ENCODE assay signal across 15 cellular contexts in the genomic region with DNA sequence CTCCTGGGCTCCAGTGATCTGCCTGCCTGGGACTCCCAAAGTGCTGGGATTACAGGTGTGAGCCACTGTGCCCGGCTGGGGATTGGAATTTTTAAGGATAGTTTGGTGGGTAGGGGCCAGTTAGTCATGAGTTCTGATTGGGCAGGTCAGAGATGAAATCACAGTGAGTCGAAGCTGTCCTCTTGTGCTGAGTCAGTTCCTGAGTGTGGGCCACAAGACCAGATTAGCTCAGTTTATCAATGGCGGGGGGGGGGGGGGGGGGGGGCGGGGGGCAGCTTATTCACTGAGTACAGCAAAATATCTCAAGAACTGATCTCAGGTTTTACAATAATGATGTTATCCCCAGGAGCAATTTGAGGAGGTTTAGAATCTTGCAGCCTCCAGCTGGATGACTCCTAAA. TPM values are rescaled to one million over a fixed set of nuclear protein-coding genes. Genes with fewer than 3 reads are reported as not detected.
DNase-seq lines count a peak whose midpoint lies in the region; ATAC-seq, FAIRE-seq and TF ChIP-seq lines count a peak whose summit lies in the region.
"Had no signal": no experiment of that assay in that cellular context is flagged by ENCODE, and none has a peak within 500 bp of the region (broad histone marks: within the 10 kb centered on the region; RNA-seq: fewer than 3 reads in every experiment).

No MANE protein-coding gene starts in this region.

- no peaks in the 10 kb centered on the region for H3K36me3 ChIP-seq in bronchial epithelial cell (ENCODE audit: control insufficient read depth, insufficient read depth, low read length)
- H3K36me3 ChIP-seq in mesendoderm (ENCODE audit: control insufficient read depth, insufficient read depth, low read length): no peaks in the 10 kb centered on the region
- no peaks in the 10 kb centered on the region for H3K36me3 ChIP-seq in upper lobe of right lung

- H3K4me3 ChIP-seq in bronchial epithelial cell (ENCODE audit: low read depth, low read length): no peak overlapping the region
- no peak overlapping the region for H3K4me3 ChIP-seq in mesendoderm (ENCODE audit: low read length)
- H3K4me3 ChIP-seq in upper lobe of right lung: no peak overlapping the region

- peak; percentile 50 for DNase-seq in Daoy (ENCODE audit: low read depth)
- peak; percentile 83 for DNase-seq in NCI-H226
- peak; percentile 94 for DNase-seq in bronchial epithelial cell (ENCODE audit: low read depth)
- peak; percentile 74 for DNase-seq in mesendoderm
- DNase-seq in upper lobe of right lung: no peak
- no peak for DNase-seq in stimulated activated CD4-positive, alpha-beta T cell treated with anti-CD3 and anti-CD28 coated beads, Interleukin-15, amount 100 ng/mL, for 24 hours
- DNase-seq: activated CD4-positive, alpha-beta T cell treated with anti-CD3 and anti-CD28 coated beads, Interleukin-2, amount 50 U/mL, for 48 hours; activated naive CD4-positive, alpha-beta T cell treated with Interleukin-2 at 50 U/mL for 16 hours; AML-193; left cardiac atrium; NCI-H1092 had no signal

- no CpG with 5 or more reads among the region's 4 CpGs for WGBS in mesendoderm (ENCODE audit: extremely low coverage, insufficient coverage, low lambda C conversion rate)

- H3K79me1 ChIP-seq in mesendoderm (ENCODE audit: low read length): no peaks in the 10 kb centered on the region

- H3K23ac ChIP-seq in mesendoderm (ENCODE audit: low read length): no peak overlapping the region

- H3K9ac ChIP-seq in mesendoderm (ENCODE audit: low read length): no peak overlapping the region

- no peak overlapping the region for H2BK120ac ChIP-seq in mesendoderm (ENCODE audit: low read depth, low read length)

- no peak overlapping the region for H2AK5ac ChIP-seq in mesendoderm (ENCODE audit: low read length)

- no peak overlapping the region for H3K4me2 ChIP-seq in mesendoderm (ENCODE audit: low read length)

- H3K9me3 ChIP-seq in upper lobe of right lung: no peaks in the 10 kb centered on the region

- H3K4me1 ChIP-seq in mesendoderm (ENCODE audit: control insufficient read depth, low read depth, low read length) (no peaks in the 10 kb centered on the region), upper lobe of right lung (no peaks in the 10 kb centered on the region)

- TF ChIP-seq CTCF in bronchial epithelial cell (IDR thresholded peaks at IDR 0.05; ENCODE audit: insufficient read depth, low read length, severe bottlenecking) (no peak), upper lobe of right lung (IDR thresholded peaks at IDR 0.05) (no peak)

- no peak for ATAC-seq in GM18511 (IDR thresholded peaks at IDR 0.05; ENCODE audit: unreplicated experiment)
- ATAC-seq in GM19035 (IDR thresholded peaks at IDR 0.05; ENCODE audit: unreplicated experiment): no peak
- no peak for ATAC-seq in upper lobe of right lung

- intact Hi-C loops in upper lobe of right lung (cut with DNase I): no loop called here

- H4K8ac ChIP-seq in mesendoderm (ENCODE audit: low read depth, low read length): no peak overlapping the region

- H3K79me2 ChIP-seq in mesendoderm (ENCODE audit: control insufficient read depth, insufficient read depth, low read length): no peaks in the 10 kb centered on the region

- H3K27ac ChIP-seq in mesendoderm (ENCODE audit: low read depth, low read length): no peak overlapping the region
- no peak overlapping the region for H3K27ac ChIP-seq in upper lobe of right lung

- H2BK5ac ChIP-seq in mesendoderm (ENCODE audit: low read length): no peak overlapping the region

- FAIRE-seq in bronchial epithelial cell (lab: Jason Lieb, UNC): no peak

- no peak overlapping the region for H2BK15ac ChIP-seq in mesendoderm (replicated peaks; ENCODE audit: low read depth)

- no peak overlapping the region for H4K5ac ChIP-seq in mesendoderm (ENCODE audit: low read length)

- no peak overlapping the region for H3K4ac ChIP-seq in mesendoderm (ENCODE audit: low read depth, low read length)

- no peaks in the 10 kb centered on the region for H3K27me3 ChIP-seq in bronchial epithelial cell (ENCODE audit: control insufficient read depth, insufficient read depth, low read length)
- H3K27me3 ChIP-seq in mesendoderm (ENCODE audit: insufficient read depth, low read length, poor library complexity): no peaks in the 10 kb centered on the region
- no peaks in the 10 kb centered on the region for H3K27me3 ChIP-seq in upper lobe of right lung

- no peak overlapping the region for H3K56ac ChIP-seq in mesendoderm (ENCODE audit: low read length)

- H3K18ac ChIP-seq in mesendoderm (ENCODE audit: low read length): no peak overlapping the region

RNA-seq across cellular contexts. Expression of a gene that starts 11.6 kb away (rescaled TPM):
- total RNA-seq in Daoy (2014; rRNA removed; shearing (Covaris generic)): 5.4 and 14.3 TPM in 2 replicates
- total RNA-seq in bronchial epithelial cell (19.2 and 21.9 TPM in 2 replicates), upper lobe of right lung (33.9 TPM)
- polyA plus RNA-seq in mesendoderm (2013, experiment 1 of 2): 5.3 TPM
- polyA plus RNA-seq in mesendoderm (2013, experiment 2 of 2): 5.6 TPM

RNA-seq across cellular contexts. Expression of a gene that starts 59.5 kb away (rescaled TPM):
- total RNA-seq in Daoy (2014; rRNA removed; shearing (Covaris generic)): not detected in 2 replicates
- total RNA-seq in bronchial epithelial cell: not detected in 2 replicates
- 0.01 TPM for polyA plus RNA-seq in mesendoderm (2013, experiment 1 of 2)
- 0.01 TPM for polyA plus RNA-seq in mesendoderm (2013, experiment 2 of 2)
- total RNA-seq in upper lobe of right lung: not detected
- total RNA-seq: G401, left cardiac atrium had no signal
- polyA plus RNA-seq: neural cell had no signal

Comparison
In these comparisons a context has a peak if more than half of its experiments do, and no peak if none do; other contexts are left out.
1. DNase-seq: peak in Daoy (single experiment), NCI-H226 (single experiment), bronchial epithelial cell (single experiment) and mesendoderm (single experiment); none in upper lobe of right lung (single experiment) and stimulated activated CD4-positive, alpha-beta T cell treated with anti-CD3 and anti-CD28 coated beads, Interleukin-15, amount 100 ng/mL, for 24 hours (single experiment).